ENCODE assay signal across 9 cellular contexts in genomic region chr3:7205535-7206331, GRCh38.
DNase-seq lines count a peak whose midpoint lies in the region; ATAC-seq and TF ChIP-seq lines count a peak whose summit lies in the region.
"Had no signal": no experiment of that assay in that cellular context is flagged by ENCODE, and none has a peak within 500 bp of the region (broad histone marks: within the 10 kb centered on the region; RNA-seq: fewer than 3 reads in every experiment).

No MANE protein-coding gene starts in this region.

- H3K27ac ChIP-seq in SK-N-SH (ENCODE audit: low read depth in 2 of 2, low read length in 1 of 2): no peak overlapping the region

- ATAC-seq in GM21526 (IDR thresholded peaks at IDR 0.05; ENCODE audit: low FRiP score, unreplicated experiment): peak; percentile 87
- peak; percentile 82 for ATAC-seq in left lobe of liver

- 36% methylated on average over 8 of the region's 8 CpGs for WGBS in SK-N-SH (ENCODE audit: low lambda C conversion rate)

- H3K27me3 ChIP-seq in SK-N-SH (ENCODE audit: insufficient read depth): no peaks in the 10 kb centered on the region

- POLR2A ChIA-PET in SK-N-SH (lab: Yijun Ruan, JAX): no interaction called here

- H3K4me2 ChIP-seq in SK-N-SH: no peak overlapping the region

- no peaks in the 10 kb centered on the region for H3F3A ChIP-seq in SK-N-SH (replicated peaks; ENCODE audit: insufficient read depth)

- H3K9me3 ChIP-seq in SK-N-SH: no peaks in the 10 kb centered on the region

- H3K4me1 ChIP-seq in SK-N-SH (ENCODE audit: control insufficient read depth in 1 of 2, insufficient read depth in 2 of 2, low read depth in 1 of 2, low read length in 1 of 2): no peaks in the 10 kb centered on the region; a peak in 2 of 4 replicates

- no peaks in the 10 kb centered on the region for H3K36me3 ChIP-seq in SK-N-SH (replicated peaks in 1 of 2; ENCODE audit: control insufficient read depth in 1 of 2, insufficient read depth in 2 of 2, low read length in 1 of 2)

- H2AFZ ChIP-seq in SK-N-SH (ENCODE audit: low read depth): no peak overlapping the region

- no peaks in the 10 kb centered on the region for H4K20me1 ChIP-seq in SK-N-SH (ENCODE audit: insufficient read depth)

- DNase-seq in GM12865 (ENCODE audit: low read depth) (peak; percentile 57), HT1080 (ENCODE audit: low read depth) (peak; percentile 47), left lobe of liver (ENCODE audit: low spot score) (no peak), NCI-H187 treated with DMSO at 0.1 percent for 48 hours (lab: John Stamatoyannopoulos, UW) (no peak), SK-N-SH (no peak), NCI-H1417 treated with DMSO at 0.1 percent for 48 hours (lab: John Stamatoyannopoulos, UW) (no peak), KG1 (lab: John Stamatoyannopoulos, UW) (no peak)
- DNase-seq: NCI-H146 had no signal

- TF ChIP-seq EP300 in SK-N-SH (IDR thresholded peaks at IDR 0.05; ENCODE audit: borderline replicate concordance in 1 of 2, low read depth in 1 of 2, low read length in 1 of 2): no peak

- no peaks in the 10 kb centered on the region for H3K9me2 ChIP-seq in SK-N-SH

- no peaks in the 10 kb centered on the region for H3K79me2 ChIP-seq in SK-N-SH (ENCODE audit: insufficient read depth)

- TF ChIP-seq CTCF in GM12865 (IDR thresholded peaks at IDR 0.05; ENCODE audit: insufficient read depth, low read depth, low read length, missing control alignments) (no peak), SK-N-SH (IDR thresholded peaks at IDR 0.05) (no peak)

- H3K4me3 ChIP-seq in GM12865 (ENCODE audit: low read depth, low read length) (peak overlapping the region; percentile 45), SK-N-SH (ENCODE audit: low read depth in 2 of 2, low read length in 1 of 2) (no peak overlapping the region)

- CTCF ChIA-PET in SK-N-SH (lab: Yijun Ruan, JAX): no interaction called here

- TF ChIP-seq RAD21 in SK-N-SH (IDR thresholded peaks at IDR 0.05; ENCODE audit: low read length): no peak

- no peak overlapping the region for H3K9ac ChIP-seq in SK-N-SH

TF ChIP-seq in SK-N-SH, 30 proteins besides CTCF, POLR2A, EP300 and RAD21:
- no peak for TF ChIP-seq RCOR1 (IDR thresholded peaks at IDR 0.05; ENCODE audit: low read length)
- no peak for TF ChIP-seq NFIC (IDR thresholded peaks at IDR 0.05; ENCODE audit: borderline replicate concordance)
- TF ChIP-seq SMC3 (IDR thresholded peaks at IDR 0.05; ENCODE audit: low read depth, low read length): no peak
- TF ChIP-seq USF1 (IDR thresholded peaks at IDR 0.05; ENCODE audit: borderline replicate concordance, low read depth): no peak
- TF ChIP-seq ELF1 (IDR thresholded peaks at IDR 0.05): no peak
- no peak for TF ChIP-seq JUND (IDR thresholded peaks at IDR 0.05)
- TF ChIP-seq GABPA (IDR thresholded peaks at IDR 0.05; ENCODE audit: low read depth): no peak
- no peak for TF ChIP-seq REST (IDR thresholded peaks at IDR 0.05; ENCODE audit: low read depth, low read length)
- no peak for TF ChIP-seq USF2 (IDR thresholded peaks at IDR 0.05; ENCODE audit: borderline replicate concordance, low read depth, low read length)
- TF ChIP-seq RXRA (IDR thresholded peaks at IDR 0.05; ENCODE audit: borderline replicate concordance, low read depth): no peak
- TF ChIP-seq TCF12 (IDR thresholded peaks at IDR 0.05): no peak
- no peak for TF ChIP-seq POLR2AphosphoS5 (IDR thresholded peaks at IDR 0.05; ENCODE audit: low read depth, low read length)
- TF ChIP-seq TAF1 (IDR thresholded peaks at IDR 0.05; ENCODE audit: borderline replicate concordance, low read depth, low read length): no peak
- TF ChIP-seq MAX (IDR thresholded peaks at IDR 0.05; ENCODE audit: low read depth): no peak
- no peak for TF ChIP-seq SIN3A (IDR thresholded peaks at IDR 0.05; ENCODE audit: borderline replicate concordance, low read depth, low read length)
- no peak for TF ChIP-seq YY1 (IDR thresholded peaks at IDR 0.05; ENCODE audit: low read depth)
- no peak for TF ChIP-seq MEF2A (IDR thresholded peaks at IDR 0.05; ENCODE audit: borderline replicate concordance, low read depth)
- TF ChIP-seq GATA2 (CRISPR knock-in tag; IDR thresholded peaks at IDR 0.05): no peak
- no peak for TF ChIP-seq FOXJ3 (CRISPR knock-in tag; IDR thresholded peaks at IDR 0.05)
- no peak for TF ChIP-seq PBX3 (IDR thresholded peaks at IDR 0.05)

Comparison
In these comparisons a context has a peak if more than half of its experiments do, and no peak if none do; other contexts are left out.
1. DNase-seq: peak in GM12865 (single experiment) and HT1080 (single experiment); none in left lobe of liver (single experiment), NCI-H187 treated with DMSO at 0.1 percent for 48 hours (single experiment), SK-N-SH (single experiment), NCI-H1417 treated with DMSO at 0.1 percent for 48 hours (single experiment) and KG1 (single experiment).